Comparison of ENCODE assay signal across 17 cellular contexts in genomic region chr5:176450077-176450476, GRCh38. TPM values are rescaled to one million over a fixed set of nuclear protein-coding genes. Genes with fewer than 3 reads are reported as not detected.
DNase-seq lines count a peak whose midpoint lies in the region; ATAC-seq and TF ChIP-seq lines count a peak whose summit lies in the region.
"Had no signal": no experiment of that assay in that cellular context is flagged by ENCODE, and none has a peak within 500 bp of the region (broad histone marks: within the 10 kb centered on the region; RNA-seq: fewer than 3 reads in every experiment).

No MANE protein-coding gene starts in this region.

- intact Hi-C loops in activated CD8-positive, alpha-beta T cell treated with anti-CD3 and anti-CD28 coated beads for 36 hours (cut with micrococcal nuclease) = no loop called here

- DNase-seq in activated CD8-positive, alpha-beta T cell treated with anti-CD3 and anti-CD28 coated beads for 36 hours = no peak
- no peak for DNase-seq in activated CD8-positive, alpha-beta T cell treated with anti-CD3 and anti-CD28 coated beads, Interleukin-2, amount 10 ng/mL, durations not matched to agents 7 days and 5 days
- DNase-seq in HFF-Myc (ENCODE audit: extremely low read depth, low read depth) (no peak), WTC11 (ENCODE audit: low spot score) (no peak), nephron progenitor cell (no peak), pons (ENCODE audit: low spot score) (no peak), NCI-H774 (lab: John Stamatoyannopoulos, UW) (no peak)
- DNase-seq: activated CD4-positive, alpha-beta T cell treated with anti-CD3 and anti-CD28 coated beads, Interleukin-2, amount 10 ng/mL, durations not matched to agents 7 days and 5 days; body of pancreas; hypothalamus; NCI-H2081 treated with DMSO at 0.1 percent for 48 hours; SHP77 treated with DMSO at 0.1 percent for 48 hours; stimulated activated CD8-positive, alpha-beta memory T cell treated with anti-CD3 and anti-CD28 coated beads, Interleukin-4, amount 100 ng/mL, for 48 hours had no signal

- no peak for ATAC-seq in activated CD8-positive, alpha-beta T cell treated with anti-CD3 and anti-CD28 coated beads for 36 hours
- no peak for ATAC-seq in activated CD8-positive, alpha-beta T cell treated with anti-CD3 and anti-CD28 coated beads, Interleukin-2, amount 10 ng/mL, durations not matched to agents 7 days and 5 days
- ATAC-seq in WTC11 (no peak), HG03342 (IDR thresholded peaks at IDR 0.05; ENCODE audit: unreplicated experiment) (no peak)
- ATAC-seq: activated T-helper 17 cell treated with anti-CD3 and anti-CD28 coated beads, Interleukin-2, amount 50 U/mL, for 72 hours; body of pancreas; left lobe of liver had no signal

- H3K27ac Mint-ChIP-seq in activated CD8-positive, alpha-beta T cell treated with anti-CD3 and anti-CD28 coated beads for 36 hours = no peak overlapping the region
- H3K27ac Mint-ChIP-seq in activated CD8-positive, alpha-beta T cell treated with anti-CD3 and anti-CD28 coated beads, Interleukin-2, amount 10 ng/mL, durations not matched to agents 7 days and 5 days = no peak overlapping the region
- H3K27ac Mint-ChIP-seq in WTC11 (peak overlapping the region; percentile 79), nephron progenitor cell (no peak overlapping the region)
- H3K27ac Mint-ChIP-seq: activated T-helper 17 cell treated with anti-CD3 and anti-CD28 coated beads, Interleukin-2, amount 50 U/mL, for 72 hours had no signal

- H3K36me3 Mint-ChIP-seq in activated CD8-positive, alpha-beta T cell treated with anti-CD3 and anti-CD28 coated beads for 36 hours (ENCODE audit: low read depth) = peaks cover 22% of the 10 kb centered on the region
- H3K36me3 Mint-ChIP-seq in activated CD8-positive, alpha-beta T cell treated with anti-CD3 and anti-CD28 coated beads, Interleukin-2, amount 10 ng/mL, durations not matched to agents 7 days and 5 days (ENCODE audit: low read depth) = peaks cover 29% of the 10 kb centered on the region
- peaks cover 16% of the 10 kb centered on the region for H3K36me3 Mint-ChIP-seq in WTC11
- peaks cover 22% of the 10 kb centered on the region for H3K36me3 Mint-ChIP-seq in nephron progenitor cell (ENCODE audit: low read depth)

- H3K4me3 Mint-ChIP-seq in activated CD8-positive, alpha-beta T cell treated with anti-CD3 and anti-CD28 coated beads for 36 hours = peak overlapping the region; percentile 13
- no peak overlapping the region for H3K4me3 Mint-ChIP-seq in activated CD8-positive, alpha-beta T cell treated with anti-CD3 and anti-CD28 coated beads, Interleukin-2, amount 10 ng/mL, durations not matched to agents 7 days and 5 days
- 0 out of 2 replicates have a peak overlapping the region, but pooled peaks have one; percentile 14 for H3K4me3 Mint-ChIP-seq in WTC11
- peak overlapping the region; percentile 47 for H3K4me3 Mint-ChIP-seq in nephron progenitor cell

- CTCF ChIA-PET in activated CD8-positive, alpha-beta T cell treated with anti-CD3 and anti-CD28 coated beads for 36 hours (lab: Charles Lee) = interaction anchor here (1.1 to 1.7 kb wide), 2 partner anchors 8 to 24 kb away, joined by 3 read pairs; no protein-coding TSS in a partner anchor
- CTCF ChIA-PET in activated CD8-positive, alpha-beta T cell treated with anti-CD3 and anti-CD28 coated beads, Interleukin-2, amount 10 ng/mL, durations not matched to agents 7 days and 5 days (lab: Charles Lee) = interaction anchor here (0.6 to 4.5 kb wide), 5 partner anchors 12 to 211 kb away, joined by 3 to 65 read pairs (median 24); partner anchors contain the start of gene RNF44
- CTCF ChIA-PET in WTC11 (lab: Charles Lee) = interaction anchor here (0.7 kb wide), 1 partner anchor 123 kb away, joined by 3 read pairs; no protein-coding TSS in a partner anchor

- H3K27me3 Mint-ChIP-seq in activated CD8-positive, alpha-beta T cell treated with anti-CD3 and anti-CD28 coated beads for 36 hours = no peaks in the 10 kb centered on the region
- peaks cover 3% of the 10 kb centered on the region for H3K27me3 Mint-ChIP-seq in activated CD8-positive, alpha-beta T cell treated with anti-CD3 and anti-CD28 coated beads, Interleukin-2, amount 10 ng/mL, durations not matched to agents 7 days and 5 days (ENCODE audit: low read depth)
- H3K27me3 Mint-ChIP-seq in WTC11 (ENCODE audit: low read depth) (no peaks in the 10 kb centered on the region), nephron progenitor cell (ENCODE audit: low read depth, poor library complexity) (no peaks in the 10 kb centered on the region)
- H3K27me3 Mint-ChIP-seq: activated CD4-positive, alpha-beta T cell treated with anti-CD3 and anti-CD28 coated beads, Interleukin-2, amount 10 ng/mL, durations not matched to agents 7 days and 5 days; activated T-helper 17 cell treated with anti-CD3 and anti-CD28 coated beads, Interleukin-2, amount 50 U/mL, for 72 hours had no signal

- POLR2A ChIA-PET in activated CD8-positive, alpha-beta T cell treated with anti-CD3 and anti-CD28 coated beads for 36 hours (lab: Charles Lee) = interaction anchor here (0.7 to 1.0 kb wide), 2 partner anchors 34 to 79 kb away, joined by 3 to 4 read pairs; partner anchors contain the start of gene CLTB
- POLR2A ChIA-PET in activated CD8-positive, alpha-beta T cell treated with anti-CD3 and anti-CD28 coated beads, Interleukin-2, amount 10 ng/mL, durations not matched to agents 7 days and 5 days (lab: Charles Lee) = interaction anchor here (3.0 kb wide), 1 partner anchor 87 kb away, joined by 20 read pairs; the partner anchor contains the start of gene RNF44
- POLR2A ChIA-PET in WTC11 (lab: Charles Lee) = interaction anchor here (0.7 kb wide), 1 partner anchor 10 kb away, joined by 5 read pairs; no protein-coding TSS in a partner anchor

- no peak for TF ChIP-seq CTCF in activated CD8-positive, alpha-beta T cell treated with anti-CD3 and anti-CD28 coated beads for 36 hours (IDR thresholded peaks at IDR 0.05)
- no peak for TF ChIP-seq CTCF in HFF-Myc (IDR thresholded peaks at IDR 0.05; ENCODE audit: low read depth, low read length, missing control alignments)
- TF ChIP-seq CTCF in WTC11 (IDR thresholded peaks at IDR 0.05) = no peak
- no peak for TF ChIP-seq CTCF in nephron progenitor cell (IDR thresholded peaks at IDR 0.05)

- peak overlapping the region; percentile 98; the same call in 1 of the 2 replicates for H3K4me3 ChIP-seq in HFF-Myc (replicated peaks; ENCODE audit: low read depth, low read length)
- H3K4me3 ChIP-seq: body of pancreas, right atrium auricular region had no signal

- peaks cover 36% of the 10 kb centered on the region for H3K4me1 Mint-ChIP-seq in activated CD8-positive, alpha-beta T cell treated with anti-CD3 and anti-CD28 coated beads for 36 hours (ENCODE audit: low read depth)
- peaks cover 30% of the 10 kb centered on the region for H3K4me1 Mint-ChIP-seq in activated CD8-positive, alpha-beta T cell treated with anti-CD3 and anti-CD28 coated beads, Interleukin-2, amount 10 ng/mL, durations not matched to agents 7 days and 5 days (ENCODE audit: low read depth)
- H3K4me1 Mint-ChIP-seq in WTC11 (peaks cover 16% of the 10 kb centered on the region), nephron progenitor cell (peaks cover 25% of the 10 kb centered on the region)

- no peaks in the 10 kb centered on the region for H3K9me3 Mint-ChIP-seq in activated CD8-positive, alpha-beta T cell treated with anti-CD3 and anti-CD28 coated beads for 36 hours
- no peaks in the 10 kb centered on the region for H3K9me3 Mint-ChIP-seq in activated CD8-positive, alpha-beta T cell treated with anti-CD3 and anti-CD28 coated beads, Interleukin-2, amount 10 ng/mL, durations not matched to agents 7 days and 5 days (ENCODE audit: insufficient read depth)
- H3K9me3 Mint-ChIP-seq in WTC11 (no peaks in the 10 kb centered on the region), nephron progenitor cell (no peaks in the 10 kb centered on the region)
- H3K9me3 Mint-ChIP-seq: activated CD4-positive, alpha-beta T cell treated with anti-CD3 and anti-CD28 coated beads, Interleukin-2, amount 10 ng/mL, durations not matched to agents 7 days and 5 days; activated T-helper 17 cell treated with anti-CD3 and anti-CD28 coated beads, Interleukin-2, amount 50 U/mL, for 72 hours had no signal

TF ChIP-seq in WTC11, 78 proteins besides CTCF, POLR2A, EP300 and RAD21 (continues in another document):
- TF ChIP-seq GABPB1 (CRISPR knock-in tag; IDR thresholded peaks at IDR 0.05) = no peak
- no peak for TF ChIP-seq SMAD3 (CRISPR knock-in tag; IDR thresholded peaks at IDR 0.05; ENCODE audit: borderline replicate concordance)
- no peak for TF ChIP-seq ERG (CRISPR knock-in tag; IDR thresholded peaks at IDR 0.05)
- TF ChIP-seq TEAD4 (CRISPR knock-in tag; IDR thresholded peaks at IDR 0.05) = no peak

RNA-seq across cellular contexts. Expression of gene FAF2, which starts 1.9 kb away (rescaled TPM):
- 10 to 100 TPM; 32.6 to 33.0 TPM for total RNA-seq in activated CD8-positive, alpha-beta T cell treated with anti-CD3 and anti-CD28 coated beads for 36 hours
- 10 to 100 TPM; 31.3 to 31.4 TPM for total RNA-seq in activated CD8-positive, alpha-beta T cell treated with anti-CD3 and anti-CD28 coated beads, Interleukin-2, amount 10 ng/mL, durations not matched to agents 7 days and 5 days
- 31.9 to 32.9 TPM (median 32.1 TPM) in 3 replicates for total RNA-seq in WTC11 (2021)

RNA-seq across cellular contexts. Expression of gene CLTB, which starts 33.7 kb away (rescaled TPM):
- total RNA-seq in activated CD8-positive, alpha-beta T cell treated with anti-CD3 and anti-CD28 coated beads for 36 hours = 10 to 100 TPM; 48.2 to 48.6 TPM
- 10 to 100 TPM; 65.4 to 67.7 TPM for total RNA-seq in activated CD8-positive, alpha-beta T cell treated with anti-CD3 and anti-CD28 coated beads, Interleukin-2, amount 10 ng/mL, durations not matched to agents 7 days and 5 days
- total RNA-seq in WTC11 (2021) = 28.6 to 33.8 TPM (median 30.3 TPM) in 3 replicates
